24 cellular contexts compared by ENCODE assay signal in the genomic region with DNA sequence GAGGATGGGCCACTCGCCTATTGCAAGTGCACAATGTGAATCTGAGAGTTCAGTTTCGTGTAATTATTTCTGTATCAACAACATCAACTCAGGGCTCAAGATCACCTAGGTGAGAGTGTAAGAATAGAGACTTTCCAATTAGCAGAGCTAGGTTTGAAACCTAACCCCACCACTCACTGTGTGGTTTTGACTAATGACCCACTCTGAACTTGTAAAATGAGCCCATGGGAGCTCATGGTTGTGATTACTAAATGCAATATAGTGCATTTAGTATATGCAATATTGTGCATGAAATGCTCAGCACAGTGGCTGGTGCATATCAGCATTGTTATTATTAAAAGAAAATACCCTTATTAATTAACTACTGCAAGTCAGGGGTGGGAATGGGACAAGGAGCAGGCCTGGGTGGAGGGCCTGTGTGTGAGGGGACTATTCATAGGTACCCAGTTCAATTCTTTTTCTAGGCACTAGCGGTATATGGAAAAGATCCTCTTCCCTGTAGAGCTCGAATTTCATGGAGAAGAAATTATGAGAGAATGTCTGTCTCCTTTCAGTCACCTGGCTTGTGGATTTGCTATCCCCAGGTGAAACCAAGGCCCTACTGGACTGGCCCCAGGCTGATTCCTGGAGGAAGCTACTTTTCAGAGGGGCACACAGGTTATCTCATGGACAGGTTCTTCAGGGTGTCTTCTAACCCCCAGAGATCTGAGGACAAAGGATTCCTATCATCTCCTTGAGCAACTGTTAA.
DNase-seq lines count a peak whose midpoint lies in the region; ATAC-seq, FAIRE-seq and TF ChIP-seq lines count a peak whose summit lies in the region.
"Had no signal": no experiment of that assay in that cellular context is flagged by ENCODE, and none has a peak within 500 bp of the region (broad histone marks: within the 10 kb centered on the region; RNA-seq: fewer than 3 reads in every experiment).

No MANE protein-coding gene starts in this region.

- peaks cover 28% of the 10 kb centered on the region for H3K4me1 Mint-ChIP-seq in mesothelial cell of epicardium

- no peak for FAIRE-seq in HTR-8/SVneo (lab: Jason Lieb, UNC)
- FAIRE-seq: islet of Langerhans had no signal

- H3K4me3 Mint-ChIP-seq in mesothelial cell of epicardium: no peak overlapping the region
- H3K4me3 Mint-ChIP-seq: endodermal cell, WTC11 had no signal

- no peak for ATAC-seq in GM18498 (IDR thresholded peaks at IDR 0.05; ENCODE audit: unreplicated experiment)
- ATAC-seq: gastroesophageal sphincter, lower lobe of right lung, WTC11 had no signal

- no peaks in the 10 kb centered on the region for H3K27me3 Mint-ChIP-seq in mesothelial cell of epicardium (ENCODE audit: low read depth)

- peak; percentile 98 for DNase-seq in DMS79 treated with DMSO at 0.1 percent for 48 hours (lab: John Stamatoyannopoulos, UW)
- DNase-seq in NCI-H1436 treated with DMSO at 0.1 percent for 48 hours (lab: John Stamatoyannopoulos, UW): peak; percentile 77
- peak; percentile 77 for DNase-seq in NCI-H69 (lab: John Stamatoyannopoulos, UW)
- no peak for DNase-seq in mesothelial cell of epicardium (ENCODE audit: low spot score in 2 of 2, unreplicated experiment in 2 of 2)
- DNase-seq in HTR-8/SVneo (ENCODE audit: insufficient read length, low spot score): no peak
- DNase-seq in HPDE6-E6E7 (ENCODE audit: extremely low spot score): no peak
- no peak for DNase-seq in DMS153 treated with DMSO at 0.1 percent for 48 hours (lab: John Stamatoyannopoulos, UW; ENCODE audit: unreplicated experiment)
- DNase-seq: activated CD4-positive, alpha-beta T cell treated with anti-CD3 and anti-CD28 coated beads, Interleukin-2, amount 50 U/mL, for 48 hours; activated T-cell treated with anti-CD3 and anti-CD28 coated beads for 4 hours; C1 segment of cervical spinal cord; cortex of kidney; endodermal cell; esophagus squamous epithelium; GDM1; H7; lower lobe of right lung; MV-4-11; stimulated activated CD4-positive, alpha-beta T cell treated with anti-CD3 and anti-CD28 coated beads, Interleukin-4, amount 100 ng/mL, for 24 hours; stimulated activated naive CD4-positive, alpha-beta T cell treated with Interleukin-2 at 50 U/mL for 16 hours; T-helper 9 cell had no signal

- H3K36me3 Mint-ChIP-seq in mesothelial cell of epicardium: peaks cover 17% of the 10 kb centered on the region
- H3K36me3 Mint-ChIP-seq: WTC11 had no signal

- H3K27ac Mint-ChIP-seq in mesothelial cell of epicardium: peak overlapping the region; percentile 44
- H3K27ac Mint-ChIP-seq: endodermal cell, WTC11 had no signal

- TF ChIP-seq CTCF in mesothelial cell of epicardium (IDR thresholded peaks at IDR 0.05; ENCODE audit: unreplicated experiment): no peak

- H3K9me3 Mint-ChIP-seq in mesothelial cell of epicardium: no peaks in the 10 kb centered on the region
- H3K9me3 Mint-ChIP-seq: WTC11 had no signal

Comparison
In these comparisons a context has a peak if more than half of its experiments do, and no peak if none do; other contexts are left out.
1. DNase-seq: peak in DMS79 treated with DMSO at 0.1 percent for 48 hours (single experiment), NCI-H1436 treated with DMSO at 0.1 percent for 48 hours (single experiment) and NCI-H69 (single experiment); none in mesothelial cell of epicardium (0 of 2), HTR-8/SVneo (single experiment), HPDE6-E6E7 (single experiment) and DMS153 treated with DMSO at 0.1 percent for 48 hours (single experiment).